9 cellular contexts compared by ENCODE assay signal in the genomic region with DNA sequence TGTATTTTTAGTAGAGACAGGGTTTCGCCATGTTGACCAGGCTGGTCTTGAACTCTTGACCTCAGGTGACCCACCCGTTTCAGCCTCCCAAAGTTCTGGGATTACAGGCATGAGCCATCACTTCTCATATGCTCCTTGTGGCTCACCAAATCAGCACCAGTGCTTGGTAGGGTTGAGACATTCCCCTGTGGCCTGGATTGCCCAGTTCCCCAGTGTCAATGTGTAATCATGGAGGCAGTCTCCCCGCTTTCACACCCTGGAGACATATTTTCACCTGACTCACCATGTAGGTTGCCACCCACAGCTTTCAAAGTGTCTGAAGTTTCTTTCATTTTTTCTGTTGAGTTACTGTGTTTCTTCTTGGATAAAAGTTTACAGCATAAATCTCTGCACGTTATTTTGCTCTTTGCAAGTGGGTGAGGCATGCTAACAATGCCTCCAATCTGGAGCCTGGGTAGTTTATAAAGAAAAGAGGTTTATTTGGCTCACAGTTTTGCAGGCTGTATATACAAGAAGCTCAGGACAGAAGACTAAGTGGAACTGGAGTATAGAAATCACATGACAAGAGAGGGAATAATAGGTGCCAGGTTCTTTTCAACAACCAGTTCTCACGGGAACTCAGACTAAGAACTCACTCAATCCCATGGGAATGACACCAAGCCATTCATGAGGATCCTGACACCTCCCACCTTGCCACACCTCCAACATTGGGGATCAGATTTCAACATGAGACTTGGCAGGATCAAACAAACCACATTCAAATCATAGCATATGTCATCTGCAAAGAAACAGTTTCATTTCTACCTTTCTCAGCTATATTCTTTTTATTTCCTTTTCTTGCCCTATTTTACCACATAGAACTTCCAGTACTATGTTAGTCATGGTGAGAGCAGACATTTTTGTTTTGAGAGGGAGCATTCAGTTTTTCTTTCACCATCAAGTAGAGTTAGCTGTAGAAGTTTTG.
DNase-seq lines count a peak whose midpoint lies in the region; ATAC-seq, FAIRE-seq and TF ChIP-seq lines count a peak whose summit lies in the region.
"Had no signal": no experiment of that assay in that cellular context is flagged by ENCODE, and none has a peak within 500 bp of the region (broad histone marks: within the 10 kb centered on the region; RNA-seq: fewer than 3 reads in every experiment).

No MANE protein-coding gene starts in this region.

- no peaks in the 10 kb centered on the region for H3K9me1 ChIP-seq in K562 (ENCODE audit: control insufficient read depth, insufficient read depth, low read length)

- intact Hi-C loops in K562 (cut with micrococcal nuclease), result loop anchor here (10.0 kb wide), 1 partner anchor 110 kb away; a partner anchor contains a TSS
- intact Hi-C loops in stomach (cut with DNase I; ENCODE audit: low total_unique reads), result no loop called here

- TF ChIP-seq POLR2A in K562 (conservative IDR thresholded peaks at IDR 0.05) (0 out of 2 replicates have a peak, but pooled peaks have one; percentile 36), stomach (IDR thresholded peaks at IDR 0.05) (no peak)

- no peak overlapping the region for H2AFZ ChIP-seq in K562 (ENCODE audit: low read depth, low read length)

- POLR2A ChIA-PET in K562 (lab: Yijun Ruan, JAX), result interaction anchor here (1.3 kb wide), 1 partner anchor 16 kb away, joined by 4 read pairs; no protein-coding TSS in a partner anchor

- BruUV-seq in K562 (replicated peaks; lab: Mats Ljungman, UMichigan), result no TSS peak

- in situ Hi-C loops in K562 (cut with MboI), result no loop called here

- no peak overlapping the region for H3K9ac ChIP-seq in K562 (ENCODE audit: insufficient read depth in 1 of 2, low read depth in 2 of 2, low read length in 2 of 2)

- H3K27ac ChIP-seq in K562 (ENCODE audit: extremely low read depth, low read depth, low read length) (no peak overlapping the region), stomach (no peak overlapping the region)

- H4K20me1 ChIP-seq in K562 (replicated peaks; ENCODE audit: control insufficient read depth, insufficient read depth, low read length), result no peaks in the 10 kb centered on the region

- no peaks in the 10 kb centered on the region; the same call in 1 of the 3 replicates for H3K36me3 ChIP-seq in K562 (ENCODE audit: control insufficient read depth, insufficient read depth, low read length)
- peaks cover 0 to 25% (median 5%) of the 10 kb centered on the region in 4 donors for H3K36me3 ChIP-seq in stomach

- H3K27me3 ChIP-seq in K562 (ENCODE audit: control insufficient read depth in 2 of 2, insufficient read depth in 2 of 2, low read length in 2 of 2), result no peaks in the 10 kb centered on the region
- no peaks in the 10 kb centered on the region for H3K27me3 ChIP-seq in stomach

- DNase-seq in NCI-H2107 treated with DMSO at 0.1 percent for 48 hours (lab: John Stamatoyannopoulos, UW; ENCODE audit: unreplicated experiment) (peak; percentile 32), NCI-H2107 (lab: John Stamatoyannopoulos, UW) (no peak), NCI-H1048 (lab: John Stamatoyannopoulos, UW) (peak; percentile 50), K562 (ENCODE audit: extremely low read depth in 1 of 4, low spot score in 3 of 4) (no peak), hypothalamus (lab: John Stamatoyannopoulos, UW) (no peak), stomach (no peak)
- DNase-seq in stimulated activated CD4-positive, alpha-beta T cell treated with anti-CD3 and anti-CD28 coated beads, Interleukin-4, amount 100 ng/mL, for 24 hours, result peak; percentile 59

- H3K4me1 ChIP-seq in K562 (replicated peaks in 1 of 2; ENCODE audit: control insufficient read depth in 2 of 2, insufficient read depth in 2 of 2, low read length in 2 of 2), result peaks cover 5 to 9% of the 10 kb centered on the region in 2 experiments; a peak in 2 of 5 replicates
- H3K4me1 ChIP-seq in stomach, result no peaks in the 10 kb centered on the region

- TF ChIP-seq RAD21 in K562 (CRISPR knock-in tag; conservative IDR thresholded peaks at IDR 0.05 in 1 of 2, IDR thresholded peaks at IDR 0.05 in 1 of 2), result no peak

- FAIRE-seq in K562 (lab: Jason Lieb, UNC), result no peak

- no peak overlapping the region for H3K4me3 ChIP-seq in K562
- H3K4me3 ChIP-seq in stomach, result no peak overlapping the region

- H3K9me3 ChIP-seq in K562 (replicated peaks; ENCODE audit: control insufficient read depth, insufficient read depth, low read depth, low read length) (no peaks in the 10 kb centered on the region), stomach (no peaks in the 10 kb centered on the region)

- TF ChIP-seq EP300 in K562 (IDR thresholded peaks at IDR 0.05; ENCODE audit: low read length), result no peak
- TF ChIP-seq EP300 in stomach (IDR thresholded peaks at IDR 0.05), result no peak

- WGBS in K562 (ENCODE audit: insufficient coverage, low coverage, missing lambda C conversion rate), result 60% methylated on average over 5 of the region's 5 CpGs
- 68 to 83% (median 77%) methylated on average over 4 to 5 of the region's 5 CpGs for WGBS in stomach, 5 donors

- CTCF ChIA-PET in K562 (lab: Yijun Ruan, JAX; ENCODE audit: low intra/inter-chr PET ratio), result no interaction called here

- H3K4me2 ChIP-seq in K562 (ENCODE audit: insufficient read depth, low read length), result no peak overlapping the region

- no peak for ATAC-seq in K562
- ATAC-seq in GM18517 (IDR thresholded peaks at IDR 0.05; ENCODE audit: unreplicated experiment), result no peak
- ATAC-seq: Panc1 had no signal

- H3K79me2 ChIP-seq in K562 (ENCODE audit: control insufficient read depth, insufficient read depth, low read length), result peaks cover 12% of the 10 kb centered on the region; the same call in 2 of the 3 replicates

- no peak for TF ChIP-seq CTCF in K562 (IDR thresholded peaks at IDR 0.05 in 2 of 3, conservative IDR thresholded peaks at IDR 0.05 in 1 of 3; ENCODE audit: insufficient read depth in 2 of 3, low read depth in 1 of 3, low read length in 3 of 3)
- no peak for TF ChIP-seq CTCF in stomach (IDR thresholded peaks at IDR 0.05)

TF ChIP-seq in K562, 482 proteins besides CTCF, POLR2A, EP300 and RAD21 (continues in another document):
- TF ChIP-seq, protein P1, sequence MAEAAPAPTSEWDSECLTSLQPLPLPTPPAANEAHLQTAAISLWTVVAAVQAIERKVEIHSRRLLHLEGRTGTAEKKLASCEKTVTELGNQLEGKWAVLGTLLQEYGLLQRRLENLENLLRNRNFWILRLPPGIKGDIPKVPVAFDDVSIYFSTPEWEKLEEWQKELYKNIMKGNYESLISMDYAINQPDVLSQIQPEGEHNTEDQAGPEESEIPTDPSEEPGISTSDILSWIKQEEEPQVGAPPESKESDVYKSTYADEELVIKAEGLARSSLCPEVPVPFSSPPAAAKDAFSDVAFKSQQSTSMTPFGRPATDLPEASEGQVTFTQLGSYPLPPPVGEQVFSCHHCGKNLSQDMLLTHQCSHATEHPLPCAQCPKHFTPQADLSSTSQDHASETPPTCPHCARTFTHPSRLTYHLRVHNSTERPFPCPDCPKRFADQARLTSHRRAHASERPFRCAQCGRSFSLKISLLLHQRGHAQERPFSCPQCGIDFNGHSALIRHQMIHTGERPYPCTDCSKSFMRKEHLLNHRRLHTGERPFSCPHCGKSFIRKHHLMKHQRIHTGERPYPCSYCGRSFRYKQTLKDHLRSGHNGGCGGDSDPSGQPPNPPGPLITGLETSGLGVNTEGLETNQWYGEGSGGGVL (CRISPR knock-in tag; IDR thresholded peaks at IDR 0.05), result no peak
- TF ChIP-seq ZC3H8 (IDR thresholded peaks at IDR 0.05) (no peak), POLR2AphosphoS5 (IDR thresholded peaks at IDR 0.05; ENCODE audit: control insufficient read depth, insufficient read depth, low read depth, low read length) (peak; percentile 43; the same call in 1 of the 2 replicates), NUFIP1 (IDR thresholded peaks at IDR 0.05; ENCODE audit: partially characterized antibody) (no peak), SMARCA5 (IDR thresholded peaks at IDR 0.05) (no peak)

Comparison
In these comparisons a context has a peak if more than half of its experiments do, and no peak if none do; other contexts are left out.
1. DNase-seq: peak in NCI-H2107 treated with DMSO at 0.1 percent for 48 hours (single experiment), NCI-H1048 (single experiment) and stimulated activated CD4-positive, alpha-beta T cell treated with anti-CD3 and anti-CD28 coated beads, Interleukin-4, amount 100 ng/mL, for 24 hours (single experiment); none in NCI-H2107 (single experiment), K562 (0 of 4), hypothalamus (0 of 51) and stomach (single experiment).